In genomic region chr11:110564676-110565343, GRCh38 we compare ENCODE assay signal across 24 cellular contexts.
DNase-seq lines count a peak whose midpoint lies in the region; ATAC-seq and TF ChIP-seq lines count a peak whose summit lies in the region.
"Had no signal": no experiment of that assay in that cellular context is flagged by ENCODE, and none has a peak within 500 bp of the region (broad histone marks: within the 10 kb centered on the region; RNA-seq: fewer than 3 reads in every experiment).

No MANE protein-coding gene starts in this region.

- BruUV-seq in HCT116 (replicated peaks; lab: Mats Ljungman, UMichigan): no TSS peak
- BruUV-seq in PC-9 (replicated peaks; lab: Mats Ljungman, UMichigan): no TSS peak

- ATAC-seq in HCT116 (no peak), HG03095 (IDR thresholded peaks at IDR 0.05; ENCODE audit: unreplicated experiment) (no peak)
- ATAC-seq: stimulated activated memory B cell treated with anti-CD40 and anti-IgM and Interleukin-4, amounts not matched to agents 10 μg/mL and 1 μg/mL and 100 μg/mL, for 72 hours had no signal

- DNase-seq in HCT116 (ENCODE audit: low read depth, low spot score): no peak
- no peak for DNase-seq in PC-9
- no peak for DNase-seq in smooth muscle cell (lab: John Stamatoyannopoulos, UW; ENCODE audit: unreplicated experiment)
- DNase-seq in activated effector memory CD4-positive, alpha-beta T cell treated with anti-CD3 and anti-CD28 coated beads, Interleukin-2, amount 50 U/mL, for 16 hours: no peak
- DNase-seq in stimulated activated CD4-positive, alpha-beta T cell treated with anti-CD3 and anti-CD28 coated beads, Interleukin-2, amount 100 ng/mL, for 48 hours: no peak
- DNase-seq: activated CD4-positive, alpha-beta memory T cell treated with anti-CD3 and anti-CD28 coated beads for 36 hours; activated CD4-positive, CD25-positive, alpha-beta regulatory T cell treated with anti-CD3 and anti-CD28 coated beads, Interleukin-2, amount 50 U/mL, for 72 hours; activated naive CD4-positive, alpha-beta T cell treated with Interleukin-2 at 50 U/mL for 16 hours; colonic mucosa; effector CD4-positive, alpha-beta T cell; GF-D8; hypothalamus; kidney; midbrain; naive B cell; occipital lobe; SK-N-SH; stimulated activated CD4-positive, alpha-beta T cell treated with anti-CD3 and anti-CD28 coated beads, Interleukin-15, amount 100 ng/mL, for 24 hours had no signal

- intact Hi-C loops in HCT116 (cut with micrococcal nuclease): no loop called here
- intact Hi-C loops in PC-9 (cut with micrococcal nuclease; ENCODE audit: unreplicated experiment): no loop called here

- no peak for TF ChIP-seq CTCF in HCT116 (IDR thresholded peaks at IDR 0.05 in 2 of 3, conservative IDR thresholded peaks at IDR 0.05 in 1 of 3; ENCODE audit: borderline replicate concordance in 1 of 3, insufficient read depth in 1 of 3, low read depth in 2 of 3, low read length in 2 of 3)
- no peak for TF ChIP-seq CTCF in PC-9 (conservative IDR thresholded peaks at IDR 0.05)
- TF ChIP-seq CTCF in smooth muscle cell (IDR thresholded peaks at IDR 0.05; ENCODE audit: borderline replicate concordance, insufficient read depth, poor library complexity, severe bottlenecking): no peak

- TF ChIP-seq POLR2A in HCT116 (IDR thresholded peaks at IDR 0.05; ENCODE audit: borderline replicate concordance, extremely low read depth, insufficient read depth, insufficient read length): no peak

- H3K27me3 ChIP-seq in HCT116 (ENCODE audit: insufficient read depth, low read length) (peaks cover 59% of the 10 kb centered on the region), PC-9 (ENCODE audit: insufficient read depth, low read depth) (no peaks in the 10 kb centered on the region), iPS-20b (ENCODE audit: insufficient read depth, low read length) (0 out of 2 replicates have a peak, but pooled peaks cover 7% of the 10 kb centered on the region), smooth muscle cell (ENCODE audit: low read depth) (no peaks in the 10 kb centered on the region)
- H3K27me3 ChIP-seq: colonic mucosa, upper lobe of left lung had no signal

- CTCF ChIA-PET in HCT116 (lab: Charles Lee): no interaction called here
- CTCF ChIA-PET in PC-9 (lab: Charles Lee): no interaction called here

- H3K36me3 ChIP-seq in HCT116 (ENCODE audit: control insufficient read depth in 1 of 2, insufficient read depth in 2 of 2, low read length in 2 of 2) (no peaks in the 10 kb centered on the region), PC-9 (ENCODE audit: low read depth) (no peaks in the 10 kb centered on the region), iPS-20b (ENCODE audit: insufficient read depth, low read depth, low read length) (no peaks in the 10 kb centered on the region), smooth muscle cell (ENCODE audit: low read depth) (no peaks in the 10 kb centered on the region)
- H3K36me3 ChIP-seq: colonic mucosa, upper lobe of left lung had no signal

- H3K9me2 ChIP-seq in HCT116 (ENCODE audit: insufficient read depth) (no peaks in the 10 kb centered on the region), PC-9 (ENCODE audit: insufficient read depth) (no peaks in the 10 kb centered on the region)
- H3K9me2 ChIP-seq: SK-N-SH had no signal

- H3F3A ChIP-seq in PC-9 (ENCODE audit: insufficient read depth, low read depth) (no peaks in the 10 kb centered on the region), smooth muscle cell (ENCODE audit: low read depth) (no peaks in the 10 kb centered on the region)

- RAD21 ChIA-PET in HCT116 (lab: Charles Lee; ENCODE audit: low non-redundant PET in 1 of 2, low total read pairs in 2 of 2, uncharacterized antibody in 2 of 2, unreplicated experiment in 2 of 2): no interaction called here

- peaks cover 13 to 15% of the 10 kb centered on the region in 2 experiments; a peak in 3 of 4 replicates for H3K4me1 ChIP-seq in HCT116 (ENCODE audit: control insufficient read depth in 1 of 2, insufficient read depth in 2 of 2, low read length in 2 of 2)
- no peaks in the 10 kb centered on the region for H3K4me1 ChIP-seq in PC-9 (replicated peaks; ENCODE audit: insufficient read depth)
- peaks cover 12% of the 10 kb centered on the region; the same call in 1 of the 2 replicates for H3K4me1 ChIP-seq in iPS-20b (ENCODE audit: insufficient read depth, low read length)
- H3K4me1 ChIP-seq in smooth muscle cell (ENCODE audit: low read depth): peaks cover 9% of the 10 kb centered on the region
- H3K4me1 ChIP-seq: colonic mucosa had no signal

- no peak for TF ChIP-seq RAD21 in HCT116 (IDR thresholded peaks at IDR 0.05; ENCODE audit: low read depth)

- H3K4me2 ChIP-seq in HCT116 (ENCODE audit: low read length): peak overlapping the region; percentile 32
- H3K4me2 ChIP-seq in PC-9: peak overlapping the region; percentile 34; the same call in 1 of the 2 replicates
- peak overlapping the region; percentile 46 for H3K4me2 ChIP-seq in smooth muscle cell
- H3K4me2 ChIP-seq: SK-N-SH had no signal

- H3K9me3 ChIP-seq in HCT116 (ENCODE audit: control insufficient read depth in 1 of 2, insufficient read depth in 1 of 2, low read depth in 1 of 2, low read length in 2 of 2) (no peaks in the 10 kb centered on the region), PC-9 (ENCODE audit: insufficient read depth, low read depth) (no peaks in the 10 kb centered on the region), iPS-20b (ENCODE audit: insufficient read depth, low read depth, low read length) (no peaks in the 10 kb centered on the region), smooth muscle cell (replicated peaks; ENCODE audit: low read depth) (no peaks in the 10 kb centered on the region)
- H3K9me3 ChIP-seq: colonic mucosa, SK-N-SH, upper lobe of left lung had no signal

- H3K4me3 ChIP-seq in HCT116 (replicated peaks in 1 of 2; ENCODE audit: low read depth in 1 of 2, low read length in 2 of 2) (no peak overlapping the region), PC-9 (no peak overlapping the region), iPS-20b (ENCODE audit: low read length) (peak overlapping the region; percentile 31; the same call in 1 of the 2 replicates), smooth muscle cell (no peak overlapping the region)
- H3K4me3 ChIP-seq: colonic mucosa, upper lobe of left lung had no signal

- POLR2A ChIA-PET in HCT116 (lab: Charles Lee) (no interaction called here), PC-9 (lab: Charles Lee; ENCODE audit: unreplicated experiment) (no interaction called here)

- H4K20me1 ChIP-seq in HCT116 (ENCODE audit: insufficient read depth): no peaks in the 10 kb centered on the region
- no peaks in the 10 kb centered on the region for H4K20me1 ChIP-seq in PC-9 (ENCODE audit: insufficient read depth)
- no peaks in the 10 kb centered on the region for H4K20me1 ChIP-seq in smooth muscle cell (ENCODE audit: low read depth)

- WGBS in smooth muscle cell (ENCODE audit: low lambda C conversion rate): 31% methylated on average over 8 of the region's 8 CpGs

- H3K27ac ChIP-seq in HCT116 (ENCODE audit: low read depth, low read length) (no peak overlapping the region), PC-9 (no peak overlapping the region), iPS-20b (ENCODE audit: low read length) (no peak overlapping the region), smooth muscle cell (ENCODE audit: low read depth) (no peak overlapping the region)
- H3K27ac ChIP-seq: C4-2B, colonic mucosa, epithelial cell of prostate, upper lobe of left lung had no signal

- H3K79me2 ChIP-seq in HCT116 (ENCODE audit: insufficient read depth, low read length) (no peaks in the 10 kb centered on the region), PC-9 (ENCODE audit: low read depth) (no peaks in the 10 kb centered on the region), smooth muscle cell (ENCODE audit: low read depth) (no peaks in the 10 kb centered on the region)

- no peak overlapping the region for H2AFZ ChIP-seq in HCT116 (ENCODE audit: low read depth, low read length, poor library complexity, severe bottlenecking)
- no peak overlapping the region for H2AFZ ChIP-seq in PC-9
- no peak overlapping the region for H2AFZ ChIP-seq in smooth muscle cell (ENCODE audit: low read depth)

- H3K9ac ChIP-seq in HCT116 (ENCODE audit: low read length) (no peak overlapping the region), iPS-20b (ENCODE audit: low read depth, low read length) (peak overlapping the region; percentile 1; the same call in 1 of the 2 replicates), smooth muscle cell (ENCODE audit: low read depth) (no peak overlapping the region)
- H3K9ac ChIP-seq: SK-N-SH had no signal

TF ChIP-seq in HCT116, 20 proteins besides CTCF, POLR2A, EP300 and RAD21 (continues in another document):
- TF ChIP-seq ZNF274 (IDR thresholded peaks at IDR 0.05; ENCODE audit: low read depth, low read length) (no peak), JUND (IDR thresholded peaks at IDR 0.05) (no peak), SP1 (IDR thresholded peaks at IDR 0.05; ENCODE audit: low read depth) (no peak), MAX (IDR thresholded peaks at IDR 0.05) (no peak), TCF7L2 (IDR thresholded peaks at IDR 0.05; ENCODE audit: borderline replicate concordance, extremely low read depth, insufficient read depth, insufficient read length) (no peak), ELF1 (IDR thresholded peaks at IDR 0.05; ENCODE audit: borderline replicate concordance, low read depth) (no peak), EZH2 (IDR thresholded peaks at IDR 0.05) (no peak), POLR2AphosphoS5 (IDR thresholded peaks at IDR 0.05; ENCODE audit: low read depth, low read length) (no peak), ZFX (IDR thresholded peaks at IDR 0.05) (no peak), CEBPB (IDR thresholded peaks at IDR 0.05; ENCODE audit: low read depth) (no peak), SIN3A (IDR thresholded peaks at IDR 0.05; ENCODE audit: low read depth) (no peak), EZH2phosphoT487 (IDR thresholded peaks at IDR 0.05; ENCODE audit: borderline replicate concordance) (no peak), FOSL1 (IDR thresholded peaks at IDR 0.05; ENCODE audit: low read depth) (no peak), SRF (IDR thresholded peaks at IDR 0.05; ENCODE audit: low read depth) (no peak), YY1 (IDR thresholded peaks at IDR 0.05; ENCODE audit: extremely low read depth, insufficient replicate concordance, low read depth, low read length) (no peak), ATF3 (IDR thresholded peaks at IDR 0.05) (no peak)
